ENCODE assay signal across 1 cellular context in the genomic region with DNA sequence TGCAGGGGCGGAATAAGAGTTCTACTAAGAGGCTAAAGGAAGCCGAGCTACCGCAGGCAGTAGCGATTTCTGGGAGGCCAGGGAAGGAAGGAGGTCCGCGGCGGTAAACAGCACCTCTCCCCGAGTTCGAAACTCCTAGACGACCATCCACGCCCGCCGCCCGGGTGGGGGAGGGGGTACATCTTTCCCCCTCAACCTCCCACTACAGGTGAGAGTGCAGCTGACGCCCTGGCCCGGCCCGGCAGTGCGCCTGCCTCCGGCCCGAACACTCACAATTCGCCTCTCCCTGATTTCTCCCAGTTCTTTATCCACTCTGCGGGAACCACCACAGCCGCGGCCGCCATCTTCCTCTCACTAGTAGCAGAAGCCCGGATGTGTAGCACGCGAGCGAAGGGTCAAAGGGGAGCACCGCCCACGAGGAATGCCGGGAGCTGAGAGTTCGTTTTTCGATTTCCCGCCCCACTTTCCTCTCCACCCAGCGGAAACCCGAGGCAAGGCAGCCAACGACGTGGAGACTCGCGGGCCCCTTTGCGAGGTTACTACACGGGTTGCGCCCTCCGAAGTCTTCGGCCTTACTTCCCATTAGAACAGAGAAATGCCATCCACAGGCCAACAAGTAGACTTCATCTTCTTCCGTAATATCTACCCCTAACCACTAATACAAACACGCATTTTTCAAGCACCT.
A peak's percentile ranks its signal among the peaks of the same experiment; 100 is the strongest.
TF ChIP-seq lines count a peak whose summit lies in the region.

A gene with protein sequence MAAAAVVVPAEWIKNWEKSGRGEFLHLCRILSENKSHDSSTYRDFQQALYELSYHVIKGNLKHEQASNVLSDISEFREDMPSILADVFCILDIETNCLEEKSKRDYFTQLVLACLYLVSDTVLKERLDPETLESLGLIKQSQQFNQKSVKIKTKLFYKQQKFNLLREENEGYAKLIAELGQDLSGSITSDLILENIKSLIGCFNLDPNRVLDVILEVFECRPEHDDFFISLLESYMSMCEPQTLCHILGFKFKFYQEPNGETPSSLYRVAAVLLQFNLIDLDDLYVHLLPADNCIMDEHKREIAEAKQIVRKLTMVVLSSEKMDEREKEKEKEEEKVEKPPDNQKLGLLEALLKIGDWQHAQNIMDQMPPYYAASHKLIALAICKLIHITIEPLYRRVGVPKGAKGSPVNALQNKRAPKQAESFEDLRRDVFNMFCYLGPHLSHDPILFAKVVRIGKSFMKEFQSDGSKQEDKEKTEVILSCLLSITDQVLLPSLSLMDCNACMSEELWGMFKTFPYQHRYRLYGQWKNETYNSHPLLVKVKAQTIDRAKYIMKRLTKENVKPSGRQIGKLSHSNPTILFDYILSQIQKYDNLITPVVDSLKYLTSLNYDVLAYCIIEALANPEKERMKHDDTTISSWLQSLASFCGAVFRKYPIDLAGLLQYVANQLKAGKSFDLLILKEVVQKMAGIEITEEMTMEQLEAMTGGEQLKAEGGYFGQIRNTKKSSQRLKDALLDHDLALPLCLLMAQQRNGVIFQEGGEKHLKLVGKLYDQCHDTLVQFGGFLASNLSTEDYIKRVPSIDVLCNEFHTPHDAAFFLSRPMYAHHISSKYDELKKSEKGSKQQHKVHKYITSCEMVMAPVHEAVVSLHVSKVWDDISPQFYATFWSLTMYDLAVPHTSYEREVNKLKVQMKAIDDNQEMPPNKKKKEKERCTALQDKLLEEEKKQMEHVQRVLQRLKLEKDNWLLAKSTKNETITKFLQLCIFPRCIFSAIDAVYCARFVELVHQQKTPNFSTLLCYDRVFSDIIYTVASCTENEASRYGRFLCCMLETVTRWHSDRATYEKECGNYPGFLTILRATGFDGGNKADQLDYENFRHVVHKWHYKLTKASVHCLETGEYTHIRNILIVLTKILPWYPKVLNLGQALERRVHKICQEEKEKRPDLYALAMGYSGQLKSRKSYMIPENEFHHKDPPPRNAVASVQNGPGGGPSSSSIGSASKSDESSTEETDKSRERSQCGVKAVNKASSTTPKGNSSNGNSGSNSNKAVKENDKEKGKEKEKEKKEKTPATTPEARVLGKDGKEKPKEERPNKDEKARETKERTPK (N-terminal part only) (minus strand): TSS at position 374 of the 685 bp plus-strand sequence. CDS start 30 bp downstream, at position 344.

TF ChIP-seq in HepG2, 621 proteins besides CTCF, POLR2A, EP300 and RAD21 (continued from another document and continues in another):
- TF ChIP-seq, protein P1, sequence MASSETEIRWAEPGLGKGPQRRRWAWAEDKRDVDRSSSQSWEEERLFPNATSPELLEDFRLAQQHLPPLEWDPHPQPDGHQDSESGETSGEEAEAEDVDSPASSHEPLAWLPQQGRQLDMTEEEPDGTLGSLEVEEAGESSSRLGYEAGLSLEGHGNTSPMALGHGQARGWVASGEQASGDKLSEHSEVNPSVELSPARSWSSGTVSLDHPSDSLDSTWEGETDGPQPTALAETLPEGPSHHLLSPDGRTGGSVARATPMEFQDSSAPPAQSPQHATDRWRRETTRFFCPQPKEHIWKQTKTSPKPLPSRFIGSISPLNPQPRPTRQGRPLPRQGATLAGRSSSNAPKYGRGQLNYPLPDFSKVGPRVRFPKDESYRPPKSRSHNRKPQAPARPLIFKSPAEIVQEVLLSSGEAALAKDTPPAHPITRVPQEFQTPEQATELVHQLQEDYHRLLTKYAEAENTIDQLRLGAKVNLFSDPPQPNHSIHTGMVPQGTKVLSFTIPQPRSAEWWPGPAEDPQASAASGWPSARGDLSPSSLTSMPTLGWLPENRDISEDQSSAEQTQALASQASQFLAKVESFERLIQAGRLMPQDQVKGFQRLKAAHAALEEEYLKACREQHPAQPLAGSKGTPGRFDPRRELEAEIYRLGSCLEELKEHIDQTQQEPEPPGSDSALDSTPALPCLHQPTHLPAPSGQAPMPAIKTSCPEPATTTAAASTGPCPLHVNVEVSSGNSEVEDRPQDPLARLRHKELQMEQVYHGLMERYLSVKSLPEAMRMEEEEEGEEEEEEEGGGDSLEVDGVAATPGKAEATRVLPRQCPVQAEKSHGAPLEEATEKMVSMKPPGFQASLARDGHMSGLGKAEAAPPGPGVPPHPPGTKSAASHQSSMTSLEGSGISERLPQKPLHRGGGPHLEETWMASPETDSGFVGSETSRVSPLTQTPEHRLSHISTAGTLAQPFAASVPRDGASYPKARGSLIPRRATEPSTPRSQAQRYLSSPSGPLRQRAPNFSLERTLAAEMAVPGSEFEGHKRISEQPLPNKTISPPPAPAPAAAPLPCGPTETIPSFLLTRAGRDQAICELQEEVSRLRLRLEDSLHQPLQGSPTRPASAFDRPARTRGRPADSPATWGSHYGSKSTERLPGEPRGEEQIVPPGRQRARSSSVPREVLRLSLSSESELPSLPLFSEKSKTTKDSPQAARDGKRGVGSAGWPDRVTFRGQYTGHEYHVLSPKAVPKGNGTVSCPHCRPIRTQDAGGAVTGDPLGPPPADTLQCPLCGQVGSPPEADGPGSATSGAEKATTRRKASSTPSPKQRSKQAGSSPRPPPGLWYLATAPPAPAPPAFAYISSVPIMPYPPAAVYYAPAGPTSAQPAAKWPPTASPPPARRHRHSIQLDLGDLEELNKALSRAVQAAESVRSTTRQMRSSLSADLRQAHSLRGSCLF (CRISPR knock-in tag; IDR thresholded peaks at IDR 0.05; ENCODE audit: borderline replicate concordance), result no peak
- TF ChIP-seq ZNF143 (CRISPR knock-in tag; IDR thresholded peaks at IDR 0.05) (peak; percentile 89), FOSL2 (CRISPR knock-in tag; IDR thresholded peaks at IDR 0.05) (0 out of 2 replicates have a peak, but pooled peaks have one; percentile 29), FOXK1 (CRISPR knock-in tag; IDR thresholded peaks at IDR 0.05; ENCODE audit: borderline replicate concordance, low read depth) (no peak), ZNF274 (CRISPR knock-in tag; IDR thresholded peaks at IDR 0.05) (no peak), FOXA1 (IDR thresholded peaks at IDR 0.05) (no peak), FOXA1 (CRISPR knock-in tag; IDR thresholded peaks at IDR 0.05) (no peak), SATB2 (CRISPR knock-in tag; IDR thresholded peaks at IDR 0.05) (no peak), ZNF121 (CRISPR knock-in tag; IDR thresholded peaks at IDR 0.05) (0 out of 2 replicates have a peak, but pooled peaks have one; percentile 14), ZNF883 (CRISPR knock-in tag; IDR thresholded peaks at IDR 0.05; ENCODE audit: not compliant biosample characterization) (no peak), HNRNPL (IDR thresholded peaks at IDR 0.05; ENCODE audit: low read depth, low read length) (no peak), ZNF317 (CRISPR knock-in tag; IDR thresholded peaks at IDR 0.05) (0 out of 2 replicates have a peak, but pooled peaks have one; percentile 27), HNRNPK (IDR thresholded peaks at IDR 0.05; ENCODE audit: low read depth, low read length, poor library complexity, severe bottlenecking) (no peak), ZIK1 (CRISPR knock-in tag; IDR thresholded peaks at IDR 0.05; ENCODE audit: borderline replicate concordance, low read depth) (no peak), NR2F6 (IDR thresholded peaks at IDR 0.05) (peak; percentile 84), NR2F6 (CRISPR knock-in tag; IDR thresholded peaks at IDR 0.05) (peak; percentile 91), ZNF260 (CRISPR knock-in tag; IDR thresholded peaks at IDR 0.05; ENCODE audit: borderline replicate concordance, low read depth) (no peak), MIER3 (CRISPR knock-in tag; IDR thresholded peaks at IDR 0.05; ENCODE audit: borderline replicate concordance) (no peak), MTA3 (CRISPR knock-in tag; IDR thresholded peaks at IDR 0.05) (no peak), ZNF136 (CRISPR knock-in tag; IDR thresholded peaks at IDR 0.05; ENCODE audit: low read depth) (no peak), NR2F1 (CRISPR knock-in tag; IDR thresholded peaks at IDR 0.05) (peak; percentile 69 to 81), HNF4G (IDR thresholded peaks at IDR 0.05; ENCODE audit: borderline replicate concordance, low read depth, low read length) (no peak), HNF4G (CRISPR knock-in tag; IDR thresholded peaks at IDR 0.05; ENCODE audit: borderline replicate concordance, low read depth) (no peak), ZMYM4 (CRISPR knock-in tag; IDR thresholded peaks at IDR 0.05) (peak; percentile 85)
- TF ChIP-seq, protein P2, sequence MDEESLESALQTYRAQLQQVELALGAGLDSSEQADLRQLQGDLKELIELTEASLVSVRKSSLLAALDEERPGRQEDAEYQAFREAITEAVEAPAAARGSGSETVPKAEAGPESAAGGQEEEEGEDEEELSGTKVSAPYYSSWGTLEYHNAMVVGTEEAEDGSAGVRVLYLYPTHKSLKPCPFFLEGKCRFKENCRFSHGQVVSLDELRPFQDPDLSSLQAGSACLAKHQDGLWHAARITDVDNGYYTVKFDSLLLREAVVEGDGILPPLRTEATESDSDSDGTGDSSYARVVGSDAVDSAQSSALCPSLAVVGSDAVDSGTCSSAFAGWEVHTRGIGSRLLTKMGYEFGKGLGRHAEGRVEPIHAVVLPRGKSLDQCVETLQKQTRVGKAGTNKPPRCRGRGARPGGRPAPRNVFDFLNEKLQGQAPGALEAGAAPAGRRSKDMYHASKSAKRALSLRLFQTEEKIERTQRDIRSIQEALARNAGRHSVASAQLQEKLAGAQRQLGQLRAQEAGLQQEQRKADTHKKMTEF (CRISPR knock-in tag; IDR thresholded peaks at IDR 0.05), result no peak
- TF ChIP-seq, protein P3, sequence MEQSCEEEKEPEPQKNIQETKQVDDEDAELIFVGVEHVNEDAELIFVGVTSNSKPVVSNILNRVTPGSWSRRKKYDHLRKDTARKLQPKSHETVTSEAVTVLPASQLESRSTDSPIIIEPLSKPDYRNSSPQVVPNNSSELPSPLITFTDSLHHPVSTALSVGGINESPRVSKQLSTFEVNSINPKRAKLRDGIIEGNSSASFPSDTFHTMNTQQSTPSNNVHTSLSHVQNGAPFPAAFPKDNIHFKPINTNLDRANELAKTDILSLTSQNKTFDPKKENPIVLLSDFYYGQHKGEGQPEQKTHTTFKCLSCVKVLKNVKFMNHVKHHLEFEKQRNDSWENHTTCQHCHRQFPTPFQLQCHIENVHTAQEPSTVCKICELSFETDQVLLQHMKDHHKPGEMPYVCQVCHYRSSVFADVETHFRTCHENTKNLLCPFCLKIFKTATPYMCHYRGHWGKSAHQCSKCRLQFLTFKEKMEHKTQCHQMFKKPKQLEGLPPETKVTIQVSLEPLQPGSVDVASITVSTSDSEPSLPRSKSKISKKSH (CRISPR knock-in tag; IDR thresholded peaks at IDR 0.05; ENCODE audit: borderline replicate concordance), result no peak
- TF ChIP-seq, protein P4, sequence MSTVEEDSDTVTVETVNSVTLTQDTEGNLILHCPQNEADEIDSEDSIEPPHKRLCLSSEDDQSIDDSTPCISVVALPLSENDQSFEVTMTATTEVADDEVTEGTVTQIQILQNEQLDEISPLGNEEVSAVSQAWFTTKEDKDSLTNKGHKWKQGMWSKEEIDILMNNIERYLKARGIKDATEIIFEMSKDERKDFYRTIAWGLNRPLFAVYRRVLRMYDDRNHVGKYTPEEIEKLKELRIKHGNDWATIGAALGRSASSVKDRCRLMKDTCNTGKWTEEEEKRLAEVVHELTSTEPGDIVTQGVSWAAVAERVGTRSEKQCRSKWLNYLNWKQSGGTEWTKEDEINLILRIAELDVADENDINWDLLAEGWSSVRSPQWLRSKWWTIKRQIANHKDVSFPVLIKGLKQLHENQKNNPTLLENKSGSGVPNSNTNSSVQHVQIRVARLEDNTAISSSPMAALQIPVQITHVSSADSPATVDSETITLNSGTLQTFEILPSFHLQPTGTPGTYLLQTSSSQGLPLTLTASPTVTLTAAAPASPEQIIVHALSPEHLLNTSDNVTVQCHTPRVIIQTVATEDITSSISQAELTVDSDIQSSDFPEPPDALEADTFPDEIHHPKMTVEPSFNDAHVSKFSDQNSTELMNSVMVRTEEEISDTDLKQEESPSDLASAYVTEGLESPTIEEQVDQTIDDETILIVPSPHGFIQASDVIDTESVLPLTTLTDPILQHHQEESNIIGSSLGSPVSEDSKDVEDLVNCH (CRISPR knock-in tag; IDR thresholded peaks at IDR 0.05), result peak; percentile 95; the same call in 1 of the 2 replicates
- TF ChIP-seq, protein P5, sequence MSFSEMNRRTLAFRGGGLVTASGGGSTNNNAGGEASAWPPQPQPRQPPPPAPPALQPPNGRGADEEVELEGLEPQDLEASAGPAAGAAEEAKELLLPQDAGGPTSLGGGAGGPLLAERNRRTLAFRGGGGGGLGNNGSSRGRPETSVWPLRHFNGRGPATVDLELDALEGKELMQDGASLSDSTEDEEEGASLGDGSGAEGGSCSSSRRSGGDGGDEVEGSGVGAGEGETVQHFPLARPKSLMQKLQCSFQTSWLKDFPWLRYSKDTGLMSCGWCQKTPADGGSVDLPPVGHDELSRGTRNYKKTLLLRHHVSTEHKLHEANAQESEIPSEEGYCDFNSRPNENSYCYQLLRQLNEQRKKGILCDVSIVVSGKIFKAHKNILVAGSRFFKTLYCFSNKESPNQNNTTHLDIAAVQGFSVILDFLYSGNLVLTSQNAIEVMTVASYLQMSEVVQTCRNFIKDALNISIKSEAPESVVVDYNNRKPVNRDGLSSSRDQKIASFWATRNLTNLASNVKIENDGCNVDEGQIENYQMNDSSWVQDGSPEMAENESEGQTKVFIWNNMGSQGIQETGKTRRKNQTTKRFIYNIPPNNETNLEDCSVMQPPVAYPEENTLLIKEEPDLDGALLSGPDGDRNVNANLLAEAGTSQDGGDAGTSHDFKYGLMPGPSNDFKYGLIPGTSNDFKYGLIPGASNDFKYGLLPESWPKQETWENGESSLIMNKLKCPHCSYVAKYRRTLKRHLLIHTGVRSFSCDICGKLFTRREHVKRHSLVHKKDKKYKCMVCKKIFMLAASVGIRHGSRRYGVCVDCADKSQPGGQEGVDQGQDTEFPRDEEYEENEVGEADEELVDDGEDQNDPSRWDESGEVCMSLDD (CRISPR knock-in tag; IDR thresholded peaks at IDR 0.05; ENCODE audit: borderline replicate concordance), result no peak
- TF ChIP-seq, protein P6, sequence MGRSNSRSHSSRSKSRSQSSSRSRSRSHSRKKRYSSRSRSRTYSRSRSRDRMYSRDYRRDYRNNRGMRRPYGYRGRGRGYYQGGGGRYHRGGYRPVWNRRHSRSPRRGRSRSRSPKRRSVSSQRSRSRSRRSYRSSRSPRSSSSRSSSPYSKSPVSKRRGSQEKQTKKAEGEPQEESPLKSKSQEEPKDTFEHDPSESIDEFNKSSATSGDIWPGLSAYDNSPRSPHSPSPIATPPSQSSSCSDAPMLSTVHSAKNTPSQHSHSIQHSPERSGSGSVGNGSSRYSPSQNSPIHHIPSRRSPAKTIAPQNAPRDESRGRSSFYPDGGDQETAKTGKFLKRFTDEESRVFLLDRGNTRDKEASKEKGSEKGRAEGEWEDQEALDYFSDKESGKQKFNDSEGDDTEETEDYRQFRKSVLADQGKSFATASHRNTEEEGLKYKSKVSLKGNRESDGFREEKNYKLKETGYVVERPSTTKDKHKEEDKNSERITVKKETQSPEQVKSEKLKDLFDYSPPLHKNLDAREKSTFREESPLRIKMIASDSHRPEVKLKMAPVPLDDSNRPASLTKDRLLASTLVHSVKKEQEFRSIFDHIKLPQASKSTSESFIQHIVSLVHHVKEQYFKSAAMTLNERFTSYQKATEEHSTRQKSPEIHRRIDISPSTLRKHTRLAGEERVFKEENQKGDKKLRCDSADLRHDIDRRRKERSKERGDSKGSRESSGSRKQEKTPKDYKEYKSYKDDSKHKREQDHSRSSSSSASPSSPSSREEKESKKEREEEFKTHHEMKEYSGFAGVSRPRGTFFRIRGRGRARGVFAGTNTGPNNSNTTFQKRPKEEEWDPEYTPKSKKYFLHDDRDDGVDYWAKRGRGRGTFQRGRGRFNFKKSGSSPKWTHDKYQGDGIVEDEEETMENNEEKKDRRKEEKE (IDR thresholded peaks at IDR 0.05), result no peak
